7 cellular contexts compared by ENCODE assay signal in the genomic region with DNA sequence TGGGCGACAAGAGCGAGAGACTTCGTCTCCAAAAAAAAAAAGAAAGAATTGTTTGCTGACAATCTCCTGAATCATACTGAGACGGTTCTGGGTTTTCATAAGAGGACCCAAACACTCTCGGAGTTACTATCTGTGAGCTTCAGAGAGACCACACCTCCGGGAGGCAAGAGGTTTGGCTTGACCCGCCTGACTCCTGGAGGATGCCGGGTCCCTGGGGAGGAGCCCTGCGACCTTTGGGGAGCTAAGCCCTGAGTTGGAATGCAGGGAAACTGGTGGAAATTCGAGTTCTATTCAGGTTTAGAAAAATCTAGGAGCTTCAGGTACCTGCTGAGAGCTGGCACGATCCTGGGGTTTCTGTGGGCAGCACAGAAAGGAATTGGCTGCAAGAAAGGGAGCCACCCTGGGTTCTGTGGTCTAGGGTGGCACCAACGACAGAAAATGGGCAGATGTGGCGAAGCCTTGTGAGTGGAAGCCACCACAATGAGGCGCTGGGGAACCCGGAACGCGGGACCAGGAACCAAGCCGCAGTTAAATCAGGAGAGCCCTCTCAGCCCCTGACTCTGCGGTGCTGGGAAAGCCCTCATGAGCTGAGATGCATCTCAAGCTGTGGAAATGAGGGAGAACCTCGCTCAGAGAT. TPM values are rescaled to one million over a fixed set of nuclear protein-coding genes. Genes with fewer than 3 reads are reported as not detected.
DNase-seq lines count a peak whose midpoint lies in the region; ATAC-seq lines count a peak whose summit lies in the region.

No MANE protein-coding gene starts in this region.

- H3K9me3 Mint-ChIP-seq in activated CD4-positive, alpha-beta memory T cell treated with anti-CD3 and anti-CD28 coated beads, Interleukin-2, amount 10 ng/mL, durations not matched to agents 7 days and 5 days = no peaks in the 10 kb centered on the region

- H3K36me3 Mint-ChIP-seq in activated CD4-positive, alpha-beta memory T cell treated with anti-CD3 and anti-CD28 coated beads, Interleukin-2, amount 10 ng/mL, durations not matched to agents 7 days and 5 days (ENCODE audit: low read depth) = no peaks in the 10 kb centered on the region

- peaks cover 12% of the 10 kb centered on the region for H3K27me3 Mint-ChIP-seq in activated CD4-positive, alpha-beta memory T cell treated with anti-CD3 and anti-CD28 coated beads, Interleukin-2, amount 10 ng/mL, durations not matched to agents 7 days and 5 days

- DNase-seq in GDM1 (lab: John Stamatoyannopoulos, UW) (peak; percentile 17), MG63 (peak; percentile 18), AML-193 (lab: John Stamatoyannopoulos, UW) (no peak)
- no peak for DNase-seq in activated CD4-positive, alpha-beta memory T cell treated with anti-CD3 and anti-CD28 coated beads, Interleukin-2, amount 10 ng/mL, durations not matched to agents 7 days and 5 days
- DNase-seq in stimulated activated CD4-positive, alpha-beta T cell treated with anti-CD3 and anti-CD28 coated beads, Interleukin-12 subunit alpha, Interleukin-12 subunit beta, amount 100 ng/mL, for 4 hours = no peak

- POLR2A ChIA-PET in activated CD4-positive, alpha-beta memory T cell treated with anti-CD3 and anti-CD28 coated beads, Interleukin-2, amount 10 ng/mL, durations not matched to agents 7 days and 5 days (lab: Charles Lee) = interaction anchor here (4.8 kb wide), 1 partner anchor 22 kb away, joined by 37 read pairs; the partner anchor contains the start of gene GATAD1

- H3K27me3 ChIP-seq in MG63 (no peaks in the 10 kb centered on the region), mucosa of stomach (ENCODE audit: control insufficient read depth, insufficient read depth, low read length) (peaks cover 9% of the 10 kb centered on the region)

- no peaks in the 10 kb centered on the region for H3K36me3 ChIP-seq in MG63
- H3K36me3 ChIP-seq in mucosa of stomach (ENCODE audit: control insufficient read depth, insufficient read depth, low read length) = no peaks in the 10 kb centered on the region

- ATAC-seq in HG02763 (IDR thresholded peaks at IDR 0.05; ENCODE audit: unreplicated experiment) = no peak

- CTCF ChIA-PET in activated CD4-positive, alpha-beta memory T cell treated with anti-CD3 and anti-CD28 coated beads, Interleukin-2, amount 10 ng/mL, durations not matched to agents 7 days and 5 days (lab: Charles Lee) = interaction anchor here (0.7 to 3.6 kb wide), 7 partner anchors 9 to 807 kb away, joined by 3 to 75 read pairs (median 4); partner anchors contain the start of genes GATAD1 and VPS50

- peak overlapping the region; percentile 32 for H3K4me3 Mint-ChIP-seq in activated CD4-positive, alpha-beta memory T cell treated with anti-CD3 and anti-CD28 coated beads, Interleukin-2, amount 10 ng/mL, durations not matched to agents 7 days and 5 days

- H3K27ac Mint-ChIP-seq in activated CD4-positive, alpha-beta memory T cell treated with anti-CD3 and anti-CD28 coated beads, Interleukin-2, amount 10 ng/mL, durations not matched to agents 7 days and 5 days = no peak overlapping the region

- H3K4me3 ChIP-seq in MG63 (peak overlapping the region; percentile 43), mucosa of stomach (ENCODE audit: low read length) (no peak overlapping the region)

- H3K4me1 Mint-ChIP-seq in activated CD4-positive, alpha-beta memory T cell treated with anti-CD3 and anti-CD28 coated beads, Interleukin-2, amount 10 ng/mL, durations not matched to agents 7 days and 5 days = peaks cover 34% of the 10 kb centered on the region

- peak overlapping the region; percentile 24 for H3K9ac ChIP-seq in mucosa of stomach (ENCODE audit: low read length)

- H3K9me3 ChIP-seq in MG63 (no peaks in the 10 kb centered on the region), mucosa of stomach (ENCODE audit: control insufficient read depth, low read length) (no peaks in the 10 kb centered on the region)

- peaks cover 12% of the 10 kb centered on the region for H3K4me1 ChIP-seq in mucosa of stomach (ENCODE audit: control insufficient read depth, insufficient read depth, low read length)

RNA-seq across cellular contexts. Expression of gene GATAD1, which starts 21.9 kb away (rescaled TPM):
- total RNA-seq in MG63 (2014; rRNA removed; shearing (Covaris generic); ENCODE audit: low replicate concordance) = 5.2 and 6.0 TPM in 2 replicates
- 10 to 100 TPM; 17.4 to 18.5 TPM for total RNA-seq in activated CD4-positive, alpha-beta memory T cell treated with anti-CD3 and anti-CD28 coated beads, Interleukin-2, amount 10 ng/mL, durations not matched to agents 7 days and 5 days

RNA-seq across cellular contexts. Expression of gene ERVW-1, which starts 52.3 kb away (rescaled TPM):
- not detected in 2 replicates for total RNA-seq in MG63 (2014; rRNA removed; shearing (Covaris generic); ENCODE audit: low replicate concordance)
- not detected for total RNA-seq in activated CD4-positive, alpha-beta memory T cell treated with anti-CD3 and anti-CD28 coated beads, Interleukin-2, amount 10 ng/mL, durations not matched to agents 7 days and 5 days

Comparison
In these comparisons a context has a peak if more than half of its experiments do, and no peak if none do; other contexts are left out.
1. DNase-seq: peak in GDM1 (single experiment) and MG63 (single experiment); none in activated CD4-positive, alpha-beta memory T cell treated with anti-CD3 and anti-CD28 coated beads, Interleukin-2, amount 10 ng/mL, durations not matched to agents 7 days and 5 days (single experiment), stimulated activated CD4-positive, alpha-beta T cell treated with anti-CD3 and anti-CD28 coated beads, Interleukin-12 subunit alpha, Interleukin-12 subunit beta, amount 100 ng/mL, for 4 hours (single experiment) and AML-193 (0 of 2).